ENCODE assay signal across 8 cellular contexts in genomic region chr11:117107701-117108590, GRCh38.
"Had no signal": no experiment of that assay in that cellular context is flagged by ENCODE, and none has a peak within 500 bp of the region (broad histone marks: within the 10 kb centered on the region; RNA-seq: fewer than 3 reads in every experiment).

No MANE protein-coding gene starts in this region.

- H3K9me3 ChIP-seq: esophagus muscularis mucosa, sigmoid colon, upper lobe of right lung had no signal

- H3K4me3 ChIP-seq: esophagus muscularis mucosa, sigmoid colon, upper lobe of right lung had no signal

- H3K27me3 ChIP-seq: esophagus muscularis mucosa, sigmoid colon, upper lobe of right lung had no signal

- H3K27ac ChIP-seq: upper lobe of right lung had no signal

- H3K4me1 ChIP-seq: sigmoid colon, upper lobe of right lung had no signal

- DNase-seq: activated CD4-positive, alpha-beta T cell treated with anti-CD3 and anti-CD28 coated beads, Interleukin-2, amount 50 U/mL, for 1 hour; activated CD4-positive, CD25-positive, alpha-beta regulatory T cell; activated naive CD4-positive, alpha-beta T cell treated with anti-CD3 and anti-CD28 coated beads, Interleukin-2, amount 50 U/mL, for 16 hours; sigmoid colon; stimulated activated CD4-positive, alpha-beta T cell treated with anti-CD3 and anti-CD28 coated beads, Interleukin-2, amount 100 ng/mL, for 48 hours; T-helper 17 cell; upper lobe of right lung had no signal

- H3K36me3 ChIP-seq: esophagus muscularis mucosa, sigmoid colon, upper lobe of right lung had no signal

- ATAC-seq: T-helper 17 cell, upper lobe of right lung had no signal
